ENCODE assay signal across 1 cellular context in the genomic region with DNA sequence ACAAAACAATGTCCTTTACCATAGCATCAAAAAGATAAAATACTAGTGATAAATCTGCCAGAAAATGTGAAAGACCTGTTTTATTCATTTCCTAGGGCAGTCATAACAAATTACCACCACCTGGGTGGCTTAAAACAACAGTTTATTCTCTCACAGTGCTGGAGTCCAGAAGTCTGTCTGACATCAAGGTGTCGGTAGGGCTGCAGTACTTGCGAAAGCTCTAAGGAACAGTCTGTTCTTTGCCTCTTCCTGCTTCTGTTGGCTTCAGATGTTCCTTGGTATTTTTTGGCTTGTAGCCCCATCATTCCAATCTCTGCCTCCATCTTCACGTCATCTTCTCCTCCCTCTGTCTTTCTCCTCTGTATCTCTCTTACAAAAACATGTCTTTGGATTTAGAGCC.
TF ChIP-seq lines count a peak whose summit lies in the region.

No MANE protein-coding gene starts in this region.

TF ChIP-seq in GM23338, 12 proteins besides CTCF, POLR2A, EP300 and RAD21:
- TF ChIP-seq, protein P1, sequence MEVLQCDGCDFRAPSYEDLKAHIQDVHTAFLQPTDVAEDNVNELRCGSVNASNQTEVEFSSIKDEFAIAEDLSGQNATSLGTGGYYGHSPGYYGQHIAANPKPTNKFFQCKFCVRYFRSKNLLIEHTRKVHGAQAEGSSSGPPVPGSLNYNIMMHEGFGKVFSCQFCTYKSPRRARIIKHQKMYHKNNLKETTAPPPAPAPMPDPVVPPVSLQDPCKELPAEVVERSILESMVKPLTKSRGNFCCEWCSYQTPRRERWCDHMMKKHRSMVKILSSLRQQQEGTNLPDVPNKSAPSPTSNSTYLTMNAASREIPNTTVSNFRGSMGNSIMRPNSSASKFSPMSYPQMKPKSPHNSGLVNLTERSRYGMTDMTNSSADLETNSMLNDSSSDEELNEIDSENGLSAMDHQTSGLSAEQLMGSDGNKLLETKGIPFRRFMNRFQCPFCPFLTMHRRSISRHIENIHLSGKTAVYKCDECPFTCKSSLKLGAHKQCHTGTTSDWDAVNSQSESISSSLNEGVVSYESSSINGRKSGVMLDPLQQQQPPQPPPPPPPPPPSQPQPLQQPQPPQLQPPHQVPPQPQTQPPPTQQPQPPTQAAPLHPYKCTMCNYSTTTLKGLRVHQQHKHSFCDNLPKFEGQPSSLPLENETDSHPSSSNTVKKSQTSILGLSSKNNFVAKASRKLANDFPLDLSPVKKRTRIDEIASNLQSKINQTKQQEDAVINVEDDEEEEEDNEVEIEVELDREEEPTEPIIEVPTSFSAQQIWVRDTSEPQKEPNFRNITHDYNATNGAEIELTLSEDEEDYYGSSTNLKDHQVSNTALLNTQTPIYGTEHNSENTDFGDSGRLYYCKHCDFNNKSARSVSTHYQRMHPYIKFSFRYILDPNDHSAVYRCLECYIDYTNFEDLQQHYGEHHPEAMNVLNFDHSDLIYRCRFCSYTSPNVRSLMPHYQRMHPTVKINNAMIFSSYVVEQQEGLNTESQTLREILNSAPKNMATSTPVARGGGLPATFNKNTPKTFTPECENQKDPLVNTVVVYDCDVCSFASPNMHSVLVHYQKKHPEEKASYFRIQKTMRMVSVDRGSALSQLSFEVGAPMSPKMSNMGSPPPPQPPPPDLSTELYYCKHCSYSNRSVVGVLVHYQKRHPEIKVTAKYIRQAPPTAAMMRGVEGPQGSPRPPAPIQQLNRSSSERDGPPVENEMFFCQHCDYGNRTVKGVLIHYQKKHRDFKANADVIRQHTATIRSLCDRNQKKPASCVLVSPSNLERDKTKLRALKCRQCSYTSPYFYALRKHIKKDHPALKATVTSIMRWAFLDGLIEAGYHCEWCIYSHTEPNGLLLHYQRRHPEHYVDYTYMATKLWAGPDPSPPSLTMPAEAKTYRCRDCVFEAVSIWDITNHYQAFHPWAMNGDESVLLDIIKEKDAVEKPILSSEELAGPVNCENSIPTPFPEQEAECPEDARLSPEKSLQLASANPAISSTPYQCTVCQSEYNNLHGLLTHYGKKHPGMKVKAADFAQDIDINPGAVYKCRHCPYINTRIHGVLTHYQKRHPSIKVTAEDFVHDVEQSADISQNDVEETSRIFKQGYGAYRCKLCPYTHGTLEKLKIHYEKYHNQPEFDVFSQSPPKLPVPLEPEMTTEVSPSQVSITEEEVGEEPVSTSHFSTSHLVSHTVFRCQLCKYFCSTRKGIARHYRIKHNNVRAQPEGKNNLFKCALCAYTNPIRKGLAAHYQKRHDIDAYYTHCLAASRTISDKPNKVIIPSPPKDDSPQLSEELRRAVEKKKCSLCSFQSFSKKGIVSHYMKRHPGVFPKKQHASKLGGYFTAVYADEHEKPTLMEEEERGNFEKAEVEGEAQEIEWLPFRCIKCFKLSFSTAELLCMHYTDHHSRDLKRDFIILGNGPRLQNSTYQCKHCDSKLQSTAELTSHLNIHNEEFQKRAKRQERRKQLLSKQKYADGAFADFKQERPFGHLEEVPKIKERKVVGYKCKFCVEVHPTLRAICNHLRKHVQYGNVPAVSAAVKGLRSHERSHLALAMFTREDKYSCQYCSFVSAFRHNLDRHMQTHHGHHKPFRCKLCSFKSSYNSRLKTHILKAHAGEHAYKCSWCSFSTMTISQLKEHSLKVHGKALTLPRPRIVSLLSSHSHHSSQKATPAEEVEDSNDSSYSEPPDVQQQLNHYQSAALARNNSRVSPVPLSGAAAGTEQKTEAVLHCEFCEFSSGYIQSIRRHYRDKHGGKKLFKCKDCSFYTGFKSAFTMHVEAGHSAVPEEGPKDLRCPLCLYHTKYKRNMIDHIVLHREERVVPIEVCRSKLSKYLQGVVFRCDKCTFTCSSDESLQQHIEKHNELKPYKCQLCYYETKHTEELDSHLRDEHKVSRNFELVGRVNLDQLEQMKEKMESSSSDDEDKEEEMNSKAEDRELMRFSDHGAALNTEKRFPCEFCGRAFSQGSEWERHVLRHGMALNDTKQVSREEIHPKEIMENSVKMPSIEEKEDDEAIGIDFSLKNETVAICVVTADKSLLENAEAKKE (CRISPR knock-in tag; IDR thresholded peaks at IDR 0.05), result no peak
- no peak for TF ChIP-seq ZNF331 (CRISPR knock-in tag; IDR thresholded peaks at IDR 0.05; ENCODE audit: low read depth)
- TF ChIP-seq JUNB (IDR thresholded peaks at IDR 0.05; ENCODE audit: unreplicated experiment), result no peak
